8 cellular contexts compared by ENCODE assay signal in genomic region chr10:132163278-132163765, GRCh38. TPM values are rescaled to one million over a fixed set of nuclear protein-coding genes. Genes with fewer than 3 reads are reported as not detected.
DNase-seq lines count a peak whose midpoint lies in the region; ATAC-seq and TF ChIP-seq lines count a peak whose summit lies in the region.

No MANE protein-coding gene starts in this region.

- peak; percentile 7; the same call in 1 of the 2 replicates for TF ChIP-seq CTCF in AG04450 (IDR thresholded peaks at IDR 0.05; ENCODE audit: low read depth, low read length)
- TF ChIP-seq CTCF in GM12875 (IDR thresholded peaks at IDR 0.05; ENCODE audit: borderline replicate concordance, insufficient read depth, low read depth, low read length) = peak; percentile 22; the same call in 1 of the 2 replicates

- no peak overlapping the region for H3K27ac ChIP-seq in AG04450 (ENCODE audit: low read depth, low read length)

- CTCF ChIA-PET in AG04450 (lab: Charles Lee) = no interaction called here

- H3K4me1 Mint-ChIP-seq in stimulated activated effector memory CD8-positive, alpha-beta T cell treated with anti-CD3 and anti-CD28 coated beads, Interleukin-12 subunit alpha, Interleukin-12 subunit beta, amount 100 ng/mL, for 72 hours = peaks cover 30% of the 10 kb centered on the region

- POLR2A ChIA-PET in AG04450 (lab: Yijun Ruan, JAX) = no interaction called here

- peaks cover 13% of the 10 kb centered on the region for H3K27me3 ChIP-seq in AG04450 (ENCODE audit: control insufficient read depth, insufficient read depth, low read length)

- H3K27ac Mint-ChIP-seq in stimulated activated effector memory CD8-positive, alpha-beta T cell treated with anti-CD3 and anti-CD28 coated beads, Interleukin-12 subunit alpha, Interleukin-12 subunit beta, amount 100 ng/mL, for 72 hours = no peak overlapping the region

- H3K9me3 ChIP-seq in AG04450 (ENCODE audit: control insufficient read depth, insufficient read depth, low read length) = no peaks in the 10 kb centered on the region; the same call in 1 of the 2 replicates

- H3K36me3 Mint-ChIP-seq in stimulated activated effector memory CD8-positive, alpha-beta T cell treated with anti-CD3 and anti-CD28 coated beads, Interleukin-12 subunit alpha, Interleukin-12 subunit beta, amount 100 ng/mL, for 72 hours = peaks cover 4% of the 10 kb centered on the region

- H3K4me3 ChIP-seq in AG04450 (ENCODE audit: low read depth, low read length) (no peak overlapping the region), GM12875 (ENCODE audit: low read depth, low read length) (no peak overlapping the region)

- H3K9me3 Mint-ChIP-seq in stimulated activated effector memory CD8-positive, alpha-beta T cell treated with anti-CD3 and anti-CD28 coated beads, Interleukin-12 subunit alpha, Interleukin-12 subunit beta, amount 100 ng/mL, for 72 hours = no peaks in the 10 kb centered on the region

- DNase-seq in AG04450 (ENCODE audit: low read depth, low spot score) (no peak), SW480 (ENCODE audit: low spot score) (peak; percentile 69), glomerular visceral epithelial cell (ENCODE audit: extremely low spot score) (peak; percentile 25), dedifferentiated amniotic fluid mesenchymal stem cell (ENCODE audit: extremely low spot score) (no peak)
- DNase-seq in stimulated activated effector memory CD8-positive, alpha-beta T cell treated with anti-CD3 and anti-CD28 coated beads, Interleukin-12 subunit alpha, Interleukin-12 subunit beta, amount 100 ng/mL, for 72 hours (ENCODE audit: low spot score in 2 of 2) = peak; percentile 48 to 82
- DNase-seq in effector CD4-positive, alpha-beta T cell = no peak

- H3K4me3 Mint-ChIP-seq in stimulated activated effector memory CD8-positive, alpha-beta T cell treated with anti-CD3 and anti-CD28 coated beads, Interleukin-12 subunit alpha, Interleukin-12 subunit beta, amount 100 ng/mL, for 72 hours = no peak overlapping the region

- peak; percentile 45 for ATAC-seq in HG03521 (IDR thresholded peaks at IDR 0.05; ENCODE audit: unreplicated experiment)
- peak; percentile 77 for ATAC-seq in stimulated activated effector memory CD8-positive, alpha-beta T cell treated with anti-CD3 and anti-CD28 coated beads, Interleukin-12 subunit alpha, Interleukin-12 subunit beta, amount 100 ng/mL, for 72 hours

RNA-seq across cellular contexts. Expression of gene DPYSL4, which starts 23.4 kb away (rescaled TPM):
- polyA plus RNA-seq in AG04450 (2011; rRNA removed) = 9.0 and 12.7 TPM in 2 replicates
- polyA minus RNA-seq in AG04450 (2011; rRNA and poly(A)+ RNA removed) = 6.9 and 9.6 TPM in 2 replicates

Comparison
In these comparisons a context has a peak if more than half of its experiments do, and no peak if none do; other contexts are left out.
1. DNase-seq: peak in SW480 (single experiment), glomerular visceral epithelial cell (single experiment) and stimulated activated effector memory CD8-positive, alpha-beta T cell treated with anti-CD3 and anti-CD28 coated beads, Interleukin-12 subunit alpha, Interleukin-12 subunit beta, amount 100 ng/mL, for 72 hours (2 of 2); none in AG04450 (single experiment), dedifferentiated amniotic fluid mesenchymal stem cell (single experiment) and effector CD4-positive, alpha-beta T cell (single experiment).